Comparison of ENCODE assay signal across 21 cellular contexts in the genomic region with DNA sequence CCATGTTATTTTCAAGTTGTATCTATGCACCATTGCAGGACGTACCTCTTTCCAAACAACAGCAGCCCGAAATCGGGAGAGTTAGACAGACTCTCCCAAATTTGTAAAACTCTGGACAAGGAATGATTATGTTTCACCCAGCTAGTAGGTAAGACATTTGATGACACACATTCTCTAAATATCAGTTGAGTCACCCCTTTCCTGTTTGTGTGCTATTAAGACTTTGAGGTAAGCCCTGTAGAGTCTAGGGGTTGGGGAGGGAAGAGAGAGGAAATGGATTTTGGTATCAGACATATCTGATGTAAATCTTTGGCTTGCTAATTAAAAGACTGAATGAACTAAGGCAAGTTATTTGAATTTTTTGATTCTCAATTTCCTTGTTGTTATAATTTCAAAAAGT.
"Had no signal": no experiment of that assay in that cellular context is flagged by ENCODE, and none has a peak within 500 bp of the region (broad histone marks: within the 10 kb centered on the region; RNA-seq: fewer than 3 reads in every experiment).

No MANE protein-coding gene starts in this region.

- H3K27me3 ChIP-seq: adrenal gland, cardiac muscle cell, gastroesophageal sphincter, heart left ventricle, neutrophil, pancreas, right lobe of liver, suprapubic skin, transverse colon, vagina had no signal

- DNase-seq: activated CD4-positive, alpha-beta T cell treated with anti-CD3 and anti-CD28 coated beads for 1 hour; activated CD4-positive, alpha-beta T cell treated with anti-CD3 and anti-CD28 coated beads, Interleukin-2, amount 50 U/mL, for 4 hours; activated gamma-delta T cell treated with Interleukin-2 at 50 U/mL for 16 hours; adrenal gland; effector CD8-positive, alpha-beta T cell; heart left ventricle; natural killer cell; pancreas; right lobe of liver; small intestine; stimulated activated CD4-positive, alpha-beta T cell treated with anti-CD3 and anti-CD28 coated beads, Interleukin-15, amount 100 ng/mL, for 24 hours; stimulated activated CD4-positive, alpha-beta T cell treated with anti-CD3 and anti-CD28 coated beads, Interleukin-2, amount 100 ng/mL, for 48 hours; T-helper 17 cell; transverse colon had no signal

- H3K27ac ChIP-seq: adrenal gland, cardiac muscle cell, gastroesophageal sphincter, heart left ventricle, neutrophil, pancreas, right lobe of liver, suprapubic skin, transverse colon, vagina, VCaP had no signal

- H3K4me1 ChIP-seq: adrenal gland, heart left ventricle, pancreas, right lobe of liver, suprapubic skin, vagina had no signal

- ATAC-seq: activated naive CD4-positive, alpha-beta T cell treated with anti-CD3 and anti-CD28 coated beads, Interleukin-2, amount 50 U/mL, for 72 hours; gastroesophageal sphincter; heart left ventricle; natural killer cell; pancreas; right lobe of liver; T-helper 17 cell had no signal

- H3K36me3 ChIP-seq: adrenal gland, cardiac muscle cell, gastroesophageal sphincter, heart left ventricle, neutrophil, pancreas, right lobe of liver, suprapubic skin, transverse colon, vagina had no signal

- H3K4me3 ChIP-seq: adrenal gland, cardiac muscle cell, gastroesophageal sphincter, heart left ventricle, pancreas, right lobe of liver, suprapubic skin, transverse colon, vagina had no signal

- H3K9me3 ChIP-seq: gastroesophageal sphincter, heart left ventricle, neutrophil, pancreas, right lobe of liver, suprapubic skin, transverse colon, vagina had no signal
